ENCODE assay signal across 1 cellular context in the genomic region with DNA sequence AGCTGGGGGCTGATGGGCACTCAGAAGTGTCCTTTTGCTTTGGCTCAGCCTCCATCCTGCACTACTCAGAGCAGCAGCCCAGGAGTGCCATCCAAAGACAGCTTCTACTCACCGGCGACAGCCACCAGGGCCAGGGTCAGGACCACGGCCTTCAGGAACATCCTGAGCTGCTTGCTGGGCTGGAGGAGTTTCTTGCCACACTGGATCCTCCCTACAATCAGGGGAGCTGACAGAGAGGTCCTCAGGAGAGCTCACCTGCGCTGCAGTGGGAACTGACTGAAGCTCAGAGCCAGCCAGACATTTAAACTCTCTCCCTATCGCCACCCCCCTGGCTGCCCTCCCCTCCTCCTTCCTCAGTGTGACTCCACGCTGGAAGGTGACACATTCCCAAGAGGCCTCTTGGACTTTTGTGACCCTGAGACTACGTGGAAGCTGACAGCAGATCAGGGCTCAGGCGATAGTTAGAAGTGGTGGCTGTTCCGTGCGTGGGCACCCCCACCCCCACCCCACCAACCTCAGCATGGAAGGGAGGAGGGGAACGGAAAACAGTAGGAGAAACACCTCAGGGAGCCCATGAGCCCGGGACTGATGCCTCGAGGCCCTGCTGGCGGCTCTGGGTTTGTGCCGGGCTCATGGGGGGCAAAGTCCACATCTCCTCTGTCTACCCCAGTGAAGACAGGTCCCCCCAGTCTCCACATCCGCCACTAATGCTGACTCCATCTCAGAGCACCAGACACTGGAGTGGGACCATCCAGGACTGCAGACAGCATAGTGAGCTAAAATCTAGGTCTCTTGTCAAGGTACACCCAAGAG.
TF ChIP-seq lines count a peak whose summit lies in the region.

Gene APOA4 (minus strand): TSS at position 274 of the 813 bp plus-strand sequence. CDS start 113 bp downstream, at position 161.

TF ChIP-seq in SK-N-SH, 30 proteins besides CTCF, POLR2A, EP300 and RAD21 (continued from another document):
- TF ChIP-seq SIN3A (IDR thresholded peaks at IDR 0.05; ENCODE audit: borderline replicate concordance, low read depth, low read length), result no peak
- TF ChIP-seq RXRA (IDR thresholded peaks at IDR 0.05; ENCODE audit: borderline replicate concordance, low read depth), result no peak
- no peak for TF ChIP-seq ELF1 (IDR thresholded peaks at IDR 0.05)
